In the genomic region with DNA sequence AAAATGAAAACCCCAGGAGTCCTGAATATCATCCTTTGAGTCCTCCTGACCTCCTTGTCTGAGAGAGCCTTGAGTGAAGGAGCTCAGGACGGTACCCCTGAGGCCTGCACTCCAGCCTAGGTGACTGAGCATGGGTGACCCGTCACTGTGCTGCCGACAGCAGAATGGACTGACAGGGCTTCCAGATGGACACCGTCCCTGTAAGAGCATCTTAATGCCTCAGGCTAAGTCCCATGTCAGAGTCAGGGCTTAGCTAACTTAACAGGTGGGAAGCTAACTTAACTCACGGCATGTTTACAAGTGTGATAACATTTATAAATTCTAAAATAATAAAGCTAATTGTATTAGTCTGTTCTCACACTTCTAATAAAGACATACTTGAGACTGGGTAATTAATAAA, we compare ENCODE assay signal across 22 cellular contexts.
A peak's percentile ranks its signal among the peaks of the same experiment; 100 is the strongest.
DNase-seq lines count a peak whose midpoint lies in the region; ATAC-seq, FAIRE-seq and TF ChIP-seq lines count a peak whose summit lies in the region.
"Had no signal": no experiment of that assay in that cellular context is flagged by ENCODE, and none has a peak within 500 bp of the region (broad histone marks: within the 10 kb centered on the region; RNA-seq: fewer than 3 reads in every experiment).

No MANE protein-coding gene starts in this region.

- H3K23ac ChIP-seq in trophoblast cell (ENCODE audit: low read length) = no peak overlapping the region

- TF ChIP-seq POLR2A in A549 (IDR thresholded peaks at IDR 0.05; ENCODE audit: low read length) = no peak

- no peaks in the 10 kb centered on the region for H3K9me3 ChIP-seq in A549
- H3K9me3 ChIP-seq in WERI-Rb-1 (ENCODE audit: severe bottlenecking) = no peaks in the 10 kb centered on the region
- no peaks in the 10 kb centered on the region for H3K9me3 ChIP-seq in trophoblast cell (ENCODE audit: insufficient read depth, low read depth, low read length)
- H3K9me3 ChIP-seq: BE2C had no signal

- no peak for TF ChIP-seq EP300 in A549 (IDR thresholded peaks at IDR 0.05)

- no peak for ATAC-seq in A549
- no peak for ATAC-seq in GM21619 (IDR thresholded peaks at IDR 0.05; ENCODE audit: unreplicated experiment)
- ATAC-seq: GM23338, HCT116, HepG2 had no signal

- H2AK5ac ChIP-seq in trophoblast cell (ENCODE audit: low read length) = no peak overlapping the region

- TF ChIP-seq CTCF in A549 (IDR thresholded peaks at IDR 0.05) = no peak
- no peak for TF ChIP-seq CTCF in WERI-Rb-1 (IDR thresholded peaks at IDR 0.05; ENCODE audit: low read depth, low read length)

- H3K4me2 ChIP-seq in A549 (no peak overlapping the region), trophoblast cell (ENCODE audit: low read length) (no peak overlapping the region)
- H3K4me2 ChIP-seq: GM23338 had no signal

- WGBS in A549 (ENCODE audit: missing lambda C conversion rate) = 90% methylated on average over 5 of the region's 5 CpGs
- no CpG with 5 or more reads among the region's 5 CpGs for WGBS in trophoblast cell (ENCODE audit: extremely low coverage, insufficient coverage, insufficient read length)

- no peak overlapping the region for H3K18ac ChIP-seq in trophoblast cell (ENCODE audit: low read length)

- H4K91ac ChIP-seq in trophoblast cell (ENCODE audit: low read depth, low read length) = peak overlapping the region; percentile 47

- no peak overlapping the region for H3K4ac ChIP-seq in trophoblast cell (ENCODE audit: low read depth, low read length)

- no peak overlapping the region for H3K9ac ChIP-seq in trophoblast cell (ENCODE audit: low read length)

- no peak overlapping the region for H4K8ac ChIP-seq in trophoblast cell (ENCODE audit: low read depth, low read length)

- H3K4me3 ChIP-seq in A549 (no peak overlapping the region), WERI-Rb-1 (ENCODE audit: low read depth, low read length) (no peak overlapping the region), trophoblast cell (ENCODE audit: low read depth, low read length) (no peak overlapping the region)
- H3K4me3 ChIP-seq: GM23338 had no signal

- H3K27ac ChIP-seq in A549 = peak overlapping the region; percentile 61 to 82
- no peak overlapping the region for H3K27ac ChIP-seq in WERI-Rb-1
- H3K27ac ChIP-seq in trophoblast cell (ENCODE audit: low read depth, low read length) = peak overlapping the region; percentile 43

- H3K14ac ChIP-seq in trophoblast cell (ENCODE audit: low read length) = peak overlapping the region; percentile 51

- H3K36me3 ChIP-seq in WERI-Rb-1 (no peaks in the 10 kb centered on the region), trophoblast cell (ENCODE audit: control insufficient read depth in 1 of 2, insufficient read depth in 2 of 2, low read length in 2 of 2) (no peaks in the 10 kb centered on the region)
- H3K36me3 ChIP-seq: BE2C had no signal

- POLR2A ChIA-PET in A549 (lab: Yijun Ruan, JAX) = no interaction called here

- peaks cover 17% of the 10 kb centered on the region for H3K79me1 ChIP-seq in trophoblast cell (ENCODE audit: low read length)

- H3K79me2 ChIP-seq in trophoblast cell (ENCODE audit: control insufficient read depth, insufficient read depth, low read length, poor library complexity) = no peaks in the 10 kb centered on the region

- H2BK5ac ChIP-seq in trophoblast cell (ENCODE audit: low read depth, low read length, poor library complexity) = no peak overlapping the region

- no peak overlapping the region for H2BK12ac ChIP-seq in trophoblast cell (ENCODE audit: low read length)

- peak overlapping the region; percentile 54 for H2BK120ac ChIP-seq in trophoblast cell (ENCODE audit: insufficient read depth, low read length, poor library complexity)

- H4K12ac ChIP-seq in trophoblast cell (ENCODE audit: low read depth, low read length) = peak overlapping the region; percentile 48

- no peak for FAIRE-seq in A549 (lab: Jason Lieb, UNC)
- FAIRE-seq: GM12892, GM18507, H54, HepG2 had no signal

- H3K27me3 ChIP-seq in WERI-Rb-1 (ENCODE audit: insufficient read depth, low read depth, severe bottlenecking) = no peaks in the 10 kb centered on the region
- H3K27me3 ChIP-seq in trophoblast cell (ENCODE audit: insufficient read depth, low read length) = no peaks in the 10 kb centered on the region
- H3K27me3 ChIP-seq: BE2C had no signal

- TF ChIP-seq RAD21 in A549 (conservative IDR thresholded peaks at IDR 0.05 in 1 of 2, IDR thresholded peaks at IDR 0.05 in 1 of 2) = no peak

- H3K4me1 ChIP-seq in A549 = peaks cover 30% of the 10 kb centered on the region
- peaks cover 2 to 4% of the 10 kb centered on the region in 2 experiments for H3K4me1 ChIP-seq in trophoblast cell (ENCODE audit: control insufficient read depth in 1 of 2, insufficient read depth in 2 of 2, low read length in 2 of 2)
- H3K4me1 ChIP-seq: BE2C had no signal

- CTCF ChIA-PET in A549 (lab: Yijun Ruan, JAX) = interaction anchor here (1.7 kb wide), 1 partner anchor 10 kb away, joined by 12 read pairs; no protein-coding TSS in a partner anchor

- no peak for DNase-seq in A549 (ENCODE audit: low read depth in 1 of 2, low spot score in 1 of 2)
- peak; percentile 4 for DNase-seq in D341Med (ENCODE audit: low spot score)
- DNase-seq in WERI-Rb-1 = peak; percentile 58
- DNase-seq in trophoblast cell = peak in 1 of 2 donors; percentile 66
- DNase-seq in stimulated activated CD4-positive, alpha-beta T cell treated with anti-CD3 and anti-CD28 coated beads, Interleukin-4, amount 100 ng/mL, for 1 hour = no peak
- DNase-seq: ACHN; BE2C; C1 segment of cervical spinal cord; CD4-positive, CD25-positive, alpha-beta regulatory T cell; CD8-positive, alpha-beta memory T cell; COR-L47; DMS153; DMS79; GDM1; HFFc6 had no signal

- no peak overlapping the region for H2AFZ ChIP-seq in trophoblast cell (ENCODE audit: insufficient read depth, low read length, poor library complexity)
- H2AFZ ChIP-seq: GM23338 had no signal

TF ChIP-seq in A549, 52 proteins besides CTCF, POLR2A, EP300 and RAD21:
- TF ChIP-seq, protein P1, sequence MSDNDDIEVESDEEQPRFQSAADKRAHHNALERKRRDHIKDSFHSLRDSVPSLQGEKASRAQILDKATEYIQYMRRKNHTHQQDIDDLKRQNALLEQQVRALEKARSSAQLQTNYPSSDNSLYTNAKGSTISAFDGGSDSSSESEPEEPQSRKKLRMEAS (IDR thresholded peaks at IDR 0.05) = no peak
- TF ChIP-seq, protein P2, sequence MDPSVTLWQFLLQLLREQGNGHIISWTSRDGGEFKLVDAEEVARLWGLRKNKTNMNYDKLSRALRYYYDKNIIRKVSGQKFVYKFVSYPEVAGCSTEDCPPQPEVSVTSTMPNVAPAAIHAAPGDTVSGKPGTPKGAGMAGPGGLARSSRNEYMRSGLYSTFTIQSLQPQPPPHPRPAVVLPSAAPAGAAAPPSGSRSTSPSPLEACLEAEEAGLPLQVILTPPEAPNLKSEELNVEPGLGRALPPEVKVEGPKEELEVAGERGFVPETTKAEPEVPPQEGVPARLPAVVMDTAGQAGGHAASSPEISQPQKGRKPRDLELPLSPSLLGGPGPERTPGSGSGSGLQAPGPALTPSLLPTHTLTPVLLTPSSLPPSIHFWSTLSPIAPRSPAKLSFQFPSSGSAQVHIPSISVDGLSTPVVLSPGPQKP (IDR thresholded peaks at IDR 0.05; ENCODE audit: low read depth, low read length) = no peak
- TF ChIP-seq ZNF302 (CRISPR knock-in tag; IDR thresholded peaks at IDR 0.05) = no peak
TF ChIP-seq in A549: peak in this region for 0.

Comparison
In these comparisons a context has a peak if more than half of its experiments do, and no peak if none do; other contexts are left out.
1. DNase-seq: peak in D341Med (single experiment) and WERI-Rb-1 (single experiment); none in A549 (0 of 2) and stimulated activated CD4-positive, alpha-beta T cell treated with anti-CD3 and anti-CD28 coated beads, Interleukin-4, amount 100 ng/mL, for 1 hour (single experiment).